8 cellular contexts compared by ENCODE assay signal in the genomic region with DNA sequence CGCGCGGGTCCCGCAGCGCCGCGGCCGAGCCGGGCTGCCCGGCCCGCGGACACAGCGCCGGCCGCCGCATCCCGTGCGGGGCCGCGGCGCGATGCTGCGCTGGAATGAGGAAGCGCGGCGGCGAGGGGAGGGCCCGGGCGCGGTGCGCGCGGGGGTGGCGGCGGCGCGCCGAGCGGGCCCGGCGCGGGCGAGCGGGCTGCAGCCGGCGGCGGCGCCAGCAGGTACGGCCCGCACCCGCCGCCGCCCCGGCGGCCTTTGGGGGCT. TPM values are rescaled to one million over a fixed set of nuclear protein-coding genes. Genes with fewer than 3 reads are reported as not detected.
DNase-seq lines count a peak whose midpoint lies in the region; ATAC-seq and TF ChIP-seq lines count a peak whose summit lies in the region.

No MANE protein-coding gene starts in this region.

- H3K36me3 ChIP-seq in mammary epithelial cell (ENCODE audit: insufficient read depth, low read length): no peaks in the 10 kb centered on the region

- no peaks in the 10 kb centered on the region for H3K79me2 ChIP-seq in mammary epithelial cell (ENCODE audit: insufficient read depth, low read length)

- ATAC-seq in activated naive CD4-positive, alpha-beta T cell treated with anti-CD3 and anti-CD28 coated beads, Interleukin-2, amount 50 U/mL, for 72 hours: peak; percentile 39
- peak; percentile 34 for ATAC-seq in HG03159 (IDR thresholded peaks at IDR 0.05; ENCODE audit: unreplicated experiment)
- ATAC-seq in natural killer cell treated with Interleukin-12 subunit alpha and Interleukin-12 subunit beta and Interleukin-15 and Interleukin-18, amount 100 ng/mL, for 72 hours: peak; percentile 55 to 71

- dilution Hi-C loops in mammary epithelial cell (cut with HindIII; ENCODE audit: low sequenced_read_pairs): no loop called here

- peaks cover 4% of the 10 kb centered on the region for H3K4me1 ChIP-seq in mammary epithelial cell (ENCODE audit: insufficient read depth, low read length)

- in situ Hi-C loops in mammary epithelial cell (cut with MboI; ENCODE audit: low sequenced_read_pairs in 2 of 2): no loop called here

- H4K20me1 ChIP-seq in mammary epithelial cell (ENCODE audit: insufficient read depth, low read length): no peaks in the 10 kb centered on the region

- no peak overlapping the region for H2AFZ ChIP-seq in mammary epithelial cell (ENCODE audit: low read depth, low read length)

- peak overlapping the region; percentile 80 for H3K4me2 ChIP-seq in mammary epithelial cell (ENCODE audit: insufficient read depth, low read depth, low read length)

- no TSS peak for BruUV-seq in mammary epithelial cell (replicated peaks; lab: Mats Ljungman, UMichigan)

- H3K36me3 Mint-ChIP-seq in activated naive CD4-positive, alpha-beta T cell treated with anti-CD3 and anti-CD28 coated beads, Interleukin-2, amount 50 U/mL, for 72 hours: peaks cover 40 to 46% of the 10 kb centered on the region in 2 donors
- peaks cover 32% of the 10 kb centered on the region for H3K36me3 Mint-ChIP-seq in natural killer cell treated with Interleukin-12 subunit alpha and Interleukin-12 subunit beta and Interleukin-15 and Interleukin-18, amount 100 ng/mL, for 72 hours

- H3K27me3 Mint-ChIP-seq in natural killer cell treated with Interleukin-12 subunit alpha and Interleukin-12 subunit beta and Interleukin-15 and Interleukin-18, amount 100 ng/mL, for 72 hours: no peaks in the 10 kb centered on the region

- H3K27ac ChIP-seq in mammary epithelial cell (ENCODE audit: insufficient read depth, low read depth, low read length): no peak overlapping the region

- H3K27me3 ChIP-seq in mammary epithelial cell (ENCODE audit: insufficient read depth, low read length): peaks cover 41% of the 10 kb centered on the region

- H3K4me3 Mint-ChIP-seq in natural killer cell treated with Interleukin-12 subunit alpha and Interleukin-12 subunit beta and Interleukin-15 and Interleukin-18, amount 100 ng/mL, for 72 hours: no peak overlapping the region

- 0% methylated on average over 4 of the region's 55 CpGs for WGBS in mammary epithelial cell (ENCODE audit: low coverage, missing lambda C conversion rate)

- H3K4me3 ChIP-seq in mammary epithelial cell (replicated peaks in 1 of 3; ENCODE audit: insufficient read depth in 1 of 3, low read depth in 2 of 3, low read length in 3 of 3): peak overlapping the region in 1 of 3 experiments; percentile 20

- intact Hi-C loops in mammary epithelial cell (cut with micrococcal nuclease): no loop called here

- H3K9me3 ChIP-seq in mammary epithelial cell (replicated peaks; ENCODE audit: insufficient read depth, low read length): no peaks in the 10 kb centered on the region

- DNase-seq in activated naive CD4-positive, alpha-beta T cell treated with anti-CD3 and anti-CD28 coated beads, Interleukin-2, amount 50 U/mL, for 72 hours (ENCODE audit: low spot score in 2 of 2): peak in 1 of 2 donors; percentile 42
- DNase-seq in activated naive CD4-positive, alpha-beta T cell treated with anti-CD3 and anti-CD28 coated beads, Interleukin-2, amount 50 U/mL, for 16 hours: no peak
- DNase-seq in mammary epithelial cell (no peak), NCI-H1092 (lab: John Stamatoyannopoulos, UW) (no peak), NCI-H2227 (lab: John Stamatoyannopoulos, UW; ENCODE audit: unreplicated experiment) (no peak), SKM-1 (lab: John Stamatoyannopoulos, UW; ENCODE audit: unreplicated experiment) (no peak)
- DNase-seq in natural killer cell treated with Interleukin-12 subunit alpha and Interleukin-12 subunit beta and Interleukin-15 and Interleukin-18, amount 100 ng/mL, for 72 hours (ENCODE audit: low spot score): no peak

- no peaks in the 10 kb centered on the region for H3K9me3 Mint-ChIP-seq in activated naive CD4-positive, alpha-beta T cell treated with anti-CD3 and anti-CD28 coated beads, Interleukin-2, amount 50 U/mL, for 72 hours
- no peaks in the 10 kb centered on the region for H3K9me3 Mint-ChIP-seq in natural killer cell treated with Interleukin-12 subunit alpha and Interleukin-12 subunit beta and Interleukin-15 and Interleukin-18, amount 100 ng/mL, for 72 hours

- H3K4me1 Mint-ChIP-seq in natural killer cell treated with Interleukin-12 subunit alpha and Interleukin-12 subunit beta and Interleukin-15 and Interleukin-18, amount 100 ng/mL, for 72 hours (ENCODE audit: low read depth in 2 of 2): peaks cover 32 to 45% of the 10 kb centered on the region in 2 donors

- CTCF ChIA-PET in mammary epithelial cell (lab: Charles Lee; ENCODE audit: low non-redundant PET): no interaction called here

- no peak overlapping the region for H3K9ac ChIP-seq in mammary epithelial cell (ENCODE audit: insufficient read depth, low read length)

- H3K27ac Mint-ChIP-seq in activated naive CD4-positive, alpha-beta T cell treated with anti-CD3 and anti-CD28 coated beads, Interleukin-2, amount 50 U/mL, for 72 hours: no peak overlapping the region
- no peak overlapping the region for H3K27ac Mint-ChIP-seq in natural killer cell treated with Interleukin-12 subunit alpha and Interleukin-12 subunit beta and Interleukin-15 and Interleukin-18, amount 100 ng/mL, for 72 hours

- TF ChIP-seq CTCF in mammary epithelial cell (conservative IDR thresholded peaks at IDR 0.05 in 1 of 2, IDR thresholded peaks at IDR 0.05 in 1 of 2; ENCODE audit: extremely low read depth in 1 of 2, insufficient read depth in 1 of 2, low read depth in 1 of 2, low read length in 2 of 2): no peak

RNA-seq across cellular contexts. Expression of gene IKZF1, which starts 0.7 kb away (rescaled TPM):
- 100 to 1,000 TPM; 208 to 327 TPM for total RNA-seq in activated naive CD4-positive, alpha-beta T cell treated with anti-CD3 and anti-CD28 coated beads, Interleukin-2, amount 50 U/mL, for 72 hours
- total RNA-seq in mammary epithelial cell: not detected
- polyA plus RNA-seq in mammary epithelial cell: 0.01 TPM
- polyA minus RNA-seq in mammary epithelial cell: not detected
- total RNA-seq in natural killer cell treated with Interleukin-12 subunit alpha and Interleukin-12 subunit beta and Interleukin-15 and Interleukin-18, amount 100 ng/mL, for 72 hours: 100 to 1,000 TPM; 290 to 416 TPM

Comparison
In these comparisons a context has a peak if more than half of its experiments do, and no peak if none do; other contexts are left out.
1. RNA of gene IKZF1, which starts 0.7 kb away (total RNA-seq): 290 to 416 TPM in natural killer cell treated with Interleukin-12 subunit alpha and Interleukin-12 subunit beta and Interleukin-15 and Interleukin-18, amount 100 ng/mL, for 72 hours and 208 to 327 TPM in activated naive CD4-positive, alpha-beta T cell treated with anti-CD3 and anti-CD28 coated beads, Interleukin-2, amount 50 U/mL, for 72 hours; not detected in mammary epithelial cell; every median in the first group is over 100 times any median in the second.
2. Peak in every context shown above with its lines, with median percentiles within 50 percentile points of each other: ATAC-seq.